In the genomic region with DNA sequence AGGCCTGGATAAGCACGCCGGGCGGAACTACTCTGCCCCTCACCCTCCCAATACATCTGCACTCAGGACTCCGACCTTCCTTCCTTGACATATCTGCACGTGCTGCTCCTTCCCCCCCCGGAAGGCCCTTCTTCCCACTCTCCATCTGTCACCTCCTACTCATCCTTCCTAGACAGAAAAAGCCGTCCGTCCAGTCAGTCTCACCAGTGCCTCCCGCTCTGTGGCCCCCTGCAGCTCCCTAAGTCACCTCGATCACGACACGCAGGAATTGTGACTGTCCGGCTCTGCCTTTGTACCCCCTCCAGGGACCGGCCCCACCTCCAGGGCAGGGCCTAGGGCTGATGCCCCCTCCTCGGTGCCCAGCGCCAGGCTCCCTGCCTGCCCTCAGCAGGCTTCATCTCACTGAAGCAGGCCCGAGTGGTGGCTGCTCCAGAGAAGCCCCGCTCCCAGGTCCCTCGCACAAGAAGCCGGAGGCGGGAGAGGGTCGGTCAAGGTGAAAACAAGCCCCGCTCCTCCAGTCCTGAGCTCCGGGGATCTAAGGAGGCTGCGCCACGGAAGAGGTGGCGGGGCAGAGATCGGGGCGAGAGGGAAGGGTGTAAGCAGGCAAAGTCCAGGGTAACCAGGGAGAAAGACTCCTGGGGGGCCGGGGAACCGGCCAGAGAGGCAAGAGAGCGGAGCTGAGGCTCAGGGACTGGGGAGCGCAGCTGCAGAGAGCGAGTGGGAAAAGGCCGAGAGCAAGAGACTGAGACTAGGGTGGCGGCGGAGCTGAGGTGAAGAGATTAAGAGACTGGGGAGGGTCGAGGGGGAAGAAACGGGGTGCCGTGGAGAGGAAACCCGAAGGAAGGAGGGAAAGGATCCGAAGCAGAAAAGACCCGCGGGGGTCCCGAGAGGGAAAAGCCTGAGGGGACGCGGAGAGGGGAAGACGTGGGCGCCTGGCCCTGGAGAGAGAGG, we compare ENCODE assay signal across 8 cellular contexts. TPM values are rescaled to one million over a fixed set of nuclear protein-coding genes. Genes with fewer than 3 reads are reported as not detected.
DNase-seq lines count a peak whose midpoint lies in the region; ATAC-seq and TF ChIP-seq lines count a peak whose summit lies in the region.

No MANE protein-coding gene starts in this region.

- H3K4me1 ChIP-seq in endodermal cell (ENCODE audit: control insufficient read depth, insufficient read depth, low read length) = peaks cover 11% of the 10 kb centered on the region

- peak; percentile 43 for DNase-seq in AG20443 (ENCODE audit: low spot score)
- DNase-seq in H7 = peak; percentile 81
- peak; percentile 27 for DNase-seq in T-helper 2 cell treated with Interferon-gamma antibody and Interleukin-4, amounts not matched to agents 5 μg/mL and 100 μg/mL, for 36 hours (ENCODE audit: low spot score)
- peak; percentile 68 for DNase-seq in endodermal cell
- no peak for DNase-seq in SKM-1 (lab: John Stamatoyannopoulos, UW; ENCODE audit: unreplicated experiment)

- H3K36me3 ChIP-seq in H7 (replicated peaks; ENCODE audit: control insufficient read depth, insufficient read depth, low read length) (no peaks in the 10 kb centered on the region; the same call in 1 of the 2 replicates), endodermal cell (ENCODE audit: control insufficient read depth, insufficient read depth, low read length) (peaks cover 7% of the 10 kb centered on the region)

- H3K27me3 ChIP-seq in H7 (ENCODE audit: control insufficient read depth, insufficient read depth, low read length) = no peaks in the 10 kb centered on the region
- no peaks in the 10 kb centered on the region for H3K27me3 ChIP-seq in endodermal cell (ENCODE audit: control insufficient read depth, insufficient read depth, low read length, poor library complexity, severe bottlenecking)

- TF ChIP-seq CTCF in endodermal cell (conservative IDR thresholded peaks at IDR 0.05) = no peak
- TF ChIP-seq CTCF in nephron (IDR thresholded peaks at IDR 0.05; ENCODE audit: unreplicated experiment in 3 of 3) = no peak

- peak overlapping the region; percentile 74 for H3K9ac ChIP-seq in endodermal cell (ENCODE audit: extremely low read depth, low read length, poor library complexity, severe bottlenecking)

- peaks cover 46% of the 10 kb centered on the region for H3K36me3 Mint-ChIP-seq in T-helper 2 cell treated with Interferon-gamma antibody and Interleukin-4, amounts not matched to agents 5 μg/mL and 100 μg/mL, for 36 hours (ENCODE audit: low read depth)
- H3K36me3 Mint-ChIP-seq in endodermal cell (ENCODE audit: low read depth) = peaks cover 7% of the 10 kb centered on the region
- peaks cover 3% of the 10 kb centered on the region for H3K36me3 Mint-ChIP-seq in nephron (ENCODE audit: low read depth)

- H3K4me3 ChIP-seq in H7 (ENCODE audit: insufficient read depth, low read depth, low read length) = peak overlapping the region; percentile 99
- H3K4me3 ChIP-seq in endodermal cell (ENCODE audit: low read length) = peak overlapping the region; percentile 90

- H3K27ac ChIP-seq in endodermal cell (ENCODE audit: low read depth, low read length) = no peak overlapping the region

- peak overlapping the region; percentile 98 for H3K27ac Mint-ChIP-seq in T-helper 2 cell treated with Interferon-gamma antibody and Interleukin-4, amounts not matched to agents 5 μg/mL and 100 μg/mL, for 36 hours
- H3K27ac Mint-ChIP-seq in endodermal cell = peak overlapping the region; percentile 94
- H3K27ac Mint-ChIP-seq in nephron = peak overlapping the region; percentile 88 to 98 (median 97)

- H3K9me3 ChIP-seq in endodermal cell (ENCODE audit: control insufficient read depth, low read length) = no peaks in the 10 kb centered on the region

- H3K27me3 Mint-ChIP-seq in T-helper 2 cell treated with Interferon-gamma antibody and Interleukin-4, amounts not matched to agents 5 μg/mL and 100 μg/mL, for 36 hours (ENCODE audit: low read depth) = no peaks in the 10 kb centered on the region
- no peaks in the 10 kb centered on the region for H3K27me3 Mint-ChIP-seq in endodermal cell (ENCODE audit: insufficient read depth)
- no peaks in the 10 kb centered on the region for H3K27me3 Mint-ChIP-seq in nephron (ENCODE audit: low read depth)

- peak overlapping the region; percentile 99 for H3K4me3 Mint-ChIP-seq in T-helper 2 cell treated with Interferon-gamma antibody and Interleukin-4, amounts not matched to agents 5 μg/mL and 100 μg/mL, for 36 hours
- H3K4me3 Mint-ChIP-seq in endodermal cell = peak overlapping the region; percentile 98
- peak overlapping the region; percentile 98 to 100 (median 99) for H3K4me3 Mint-ChIP-seq in nephron

- peaks cover 53% of the 10 kb centered on the region for H3K4me1 Mint-ChIP-seq in T-helper 2 cell treated with Interferon-gamma antibody and Interleukin-4, amounts not matched to agents 5 μg/mL and 100 μg/mL, for 36 hours (ENCODE audit: low read depth)
- H3K4me1 Mint-ChIP-seq in endodermal cell (peaks cover 37% of the 10 kb centered on the region), nephron (peaks cover 45% of the 10 kb centered on the region)

- WGBS in endodermal cell (ENCODE audit: insufficient coverage in 1 of 2, insufficient read length in 1 of 2), 2 experiments = 15 to 18% methylated on average over 47 to 49 of the region's 49 CpGs

- no peak for ATAC-seq in GM19463 (IDR thresholded peaks at IDR 0.05; ENCODE audit: unreplicated experiment)
- ATAC-seq in HG02610 (IDR thresholded peaks at IDR 0.05; ENCODE audit: unreplicated experiment) = no peak

- H3K9me3 Mint-ChIP-seq in T-helper 2 cell treated with Interferon-gamma antibody and Interleukin-4, amounts not matched to agents 5 μg/mL and 100 μg/mL, for 36 hours = no peaks in the 10 kb centered on the region
- H3K9me3 Mint-ChIP-seq in endodermal cell = no peaks in the 10 kb centered on the region
- H3K9me3 Mint-ChIP-seq in nephron = no peaks in the 10 kb centered on the region

RNA-seq across cellular contexts. Expression of a gene that starts 1.1 kb away (rescaled TPM):
- 51.7 and 53.1 TPM in 2 replicates for total RNA-seq in H7 (2014; rRNA removed; shearing (Covaris generic))
- 10 to 100 TPM; 74.8 to 79.9 TPM for total RNA-seq in endodermal cell
- polyA plus RNA-seq in endodermal cell (2013, experiment 1 of 2) = 42.2 TPM
- 39.1 TPM for polyA plus RNA-seq in endodermal cell (2013, experiment 2 of 2)

RNA-seq across cellular contexts. Expression of a gene that starts 22.2 kb away (rescaled TPM):
- 54.4 and 92.3 TPM in 2 replicates for total RNA-seq in H7 (2014; rRNA removed; shearing (Covaris generic))
- 10 to 100 TPM; 43.7 to 48.5 TPM for total RNA-seq in endodermal cell
- polyA plus RNA-seq in endodermal cell (2013, experiment 1 of 2) = 38.6 TPM
- polyA plus RNA-seq in endodermal cell (2013, experiment 2 of 2) = 41.3 TPM

RNA-seq across cellular contexts. Expression of a gene that starts 26.1 kb away (rescaled TPM):
- total RNA-seq in H7 (2014; rRNA removed; shearing (Covaris generic)) = 20.3 and 31.3 TPM in 2 replicates
- 10 to 100 TPM; 75.9 to 91.4 TPM for total RNA-seq in endodermal cell
- 53.5 TPM for polyA plus RNA-seq in endodermal cell (2013, experiment 1 of 2)
- 51.8 TPM for polyA plus RNA-seq in endodermal cell (2013, experiment 2 of 2)

RNA-seq across cellular contexts. Expression of a gene that starts 29.2 kb away (rescaled TPM):
- 1.2 and 1.7 TPM in 2 replicates for total RNA-seq in H7 (2014; rRNA removed; shearing (Covaris generic))
- total RNA-seq in endodermal cell = 1 to 10 TPM; 2.9 to 5.9 TPM
- polyA plus RNA-seq in endodermal cell (2013, experiment 1 of 2) = 4.9 TPM
- polyA plus RNA-seq in endodermal cell (2013, experiment 2 of 2) = 3.5 TPM

RNA-seq across cellular contexts. Expression of a gene that starts 48.4 kb away (rescaled TPM):
- total RNA-seq in H7 (2014; rRNA removed; shearing (Covaris generic)) = 0.41 and 2.3 TPM in 2 replicates
- total RNA-seq in endodermal cell = not detected
- polyA plus RNA-seq in endodermal cell (2013, experiment 1 of 2) = 2.1 TPM
- 1.3 TPM for polyA plus RNA-seq in endodermal cell (2013, experiment 2 of 2)
